Comparison of ENCODE assay signal across 11 cellular contexts in genomic region chr5:172854958-172855357, GRCh38. TPM values are rescaled to one million over a fixed set of nuclear protein-coding genes. Genes with fewer than 3 reads are reported as not detected.
DNase-seq lines count a peak whose midpoint lies in the region; ATAC-seq and TF ChIP-seq lines count a peak whose summit lies in the region.
"Had no signal": no experiment of that assay in that cellular context is flagged by ENCODE, and none has a peak within 500 bp of the region (broad histone marks: within the 10 kb centered on the region; RNA-seq: fewer than 3 reads in every experiment).

No MANE protein-coding gene starts in this region.

- H3K9me3 ChIP-seq in adrenal gland (replicated peaks in 1 of 3), result no peaks in the 10 kb centered on the region
- H3K9me3 ChIP-seq in mesodermal cell (ENCODE audit: control insufficient read depth, low read length), result no peaks in the 10 kb centered on the region
- H3K9me3 ChIP-seq in stomach, result no peaks in the 10 kb centered on the region
- H3K9me3 ChIP-seq: MG63 had no signal

- H3K36me3 ChIP-seq in adrenal gland (replicated peaks in 1 of 2), result no peaks in the 10 kb centered on the region
- H3K36me3 ChIP-seq in mesodermal cell (ENCODE audit: control insufficient read depth, insufficient read depth, low read length), result peaks cover 39% of the 10 kb centered on the region
- no peaks in the 10 kb centered on the region for H3K36me3 ChIP-seq in stomach

- no peak for TF ChIP-seq EP300 in stomach (IDR thresholded peaks at IDR 0.05)

- no peaks in the 10 kb centered on the region for H3K9me3 Mint-ChIP-seq in HFFc6

- peak overlapping the region; percentile 61 for H3K27ac Mint-ChIP-seq in HFFc6

- no peak overlapping the region for H3K4me3 Mint-ChIP-seq in HFFc6

- WGBS in adrenal gland, 4 donors, result 87 to 92% (median 89%) methylated on average over 4 of the region's 4 CpGs; no CpG with 5 or more reads in 1 of the 4 donors
- 95 to 100% methylated on average over 2 to 4 of the region's 4 CpGs for whole genome bisulfite sequencing in mesodermal cell (ENCODE audit: insufficient coverage in 2 of 2), 2 experiments
- 52 to 92% (median 65%) methylated on average over 2 to 4 of the region's 4 CpGs for WGBS in stomach, 5 donors

- H3K4me1 Mint-ChIP-seq in HFFc6 (ENCODE audit: low read depth), result peaks cover 71% of the 10 kb centered on the region

- peaks cover 38 to 68% of the 10 kb centered on the region in 2 donors for H3K4me1 ChIP-seq in adrenal gland (replicated peaks in 1 of 2)
- H3K4me1 ChIP-seq in mesodermal cell (ENCODE audit: control insufficient read depth, insufficient read depth, low read length, poor library complexity, severe bottlenecking), result peaks cover 26% of the 10 kb centered on the region
- H3K4me1 ChIP-seq in stomach, result peaks cover 86 to 100% (median 93%) of the 10 kb centered on the region in 4 donors

- no peak overlapping the region for H3K4me3 ChIP-seq in adrenal gland
- H3K4me3 ChIP-seq in mesodermal cell (ENCODE audit: extremely low read depth, insufficient read depth, low read length, poor library complexity, severe bottlenecking), result no peak overlapping the region
- H3K4me3 ChIP-seq in stomach, result no peak overlapping the region
- H3K4me3 ChIP-seq: MG63 had no signal

- peaks cover 22% of the 10 kb centered on the region for H3K36me3 Mint-ChIP-seq in HFFc6 (ENCODE audit: low read depth)

- H3K27ac ChIP-seq in adrenal gland (peak overlapping the region; percentile 1 to 99 (median 86)), mesodermal cell (ENCODE audit: low read depth, low read length, severe bottlenecking) (peak overlapping the region; percentile 23), stomach (peak overlapping the region; percentile 80 to 98 (median 94))

- intact Hi-C loops in adrenal gland (cut with DNase I) (no loop called here), stomach (cut with DNase I; ENCODE audit: low total_unique reads) (no loop called here)

- DNase-seq in HFFc6 (no peak), adrenal gland (no peak), stomach (no peak)
- DNase-seq: dermis blood vessel endothelial cell, hippocampal formation, NCI-H82 had no signal

- no peaks in the 10 kb centered on the region for H3K27me3 Mint-ChIP-seq in HFFc6 (ENCODE audit: insufficient read depth)

- ATAC-seq in HG02623 (IDR thresholded peaks at IDR 0.05; ENCODE audit: unreplicated experiment), result no peak
- no peak for ATAC-seq in HG03354 (IDR thresholded peaks at IDR 0.05; ENCODE audit: poor library complexity, severe bottlenecking, unreplicated experiment)
- no peak for ATAC-seq in GM21786 (IDR thresholded peaks at IDR 0.05; ENCODE audit: unreplicated experiment)

- TF ChIP-seq CTCF in HFFc6 (IDR thresholded peaks at IDR 0.05) (no peak), adrenal gland (IDR thresholded peaks at IDR 0.05) (no peak), stomach (IDR thresholded peaks at IDR 0.05) (no peak)

- no peak for TF ChIP-seq POLR2A in adrenal gland (IDR thresholded peaks at IDR 0.05)
- TF ChIP-seq POLR2A in stomach (IDR thresholded peaks at IDR 0.05), result no peak

- H3K27me3 ChIP-seq in adrenal gland (no peaks in the 10 kb centered on the region), stomach (no peaks in the 10 kb centered on the region)
- H3K27me3 ChIP-seq: MG63 had no signal

RNA-seq across cellular contexts. Expression of gene ERGIC1, which starts 20.9 kb away (rescaled TPM):
- total RNA-seq in HFFc6 (2021; fragmentation: NEBNext Ultra II Directional; extraction: Animal tissue kit (Norgen Biotek cat#: 25700)), result 100 to 1,000 TPM; 240 to 276 (median 258) TPM
- 100 to 1,000 TPM; 108 to 410 (median 254) TPM for total RNA-seq in adrenal gland
- 100 to 1,000 TPM in 2 of 3 donors, 10 to 100 TPM in 1; 71.9 to 450 (median 103) TPM for polyA plus RNA-seq in adrenal gland
- polyA plus RNA-seq in mesodermal cell (2013, experiment 1 of 2), result 116 TPM
- 100 TPM for polyA plus RNA-seq in mesodermal cell (2013, experiment 2 of 2)
- total RNA-seq in stomach, result 100 to 1,000 TPM in 4 of 5 donors, 10 to 100 TPM in 1; 98.8 to 293 (median 137) TPM
- polyA plus RNA-seq in stomach, result 10 to 100 TPM; 54.5 to 95.3 (median 83.7) TPM

Comparison
In these comparisons a context has a peak if more than half of its experiments do, and no peak if none do; other contexts are left out.
1. H3K27ac ChIP-seq: peak in every context shown above with its lines; median percentile 94 in stomach; 86 in adrenal gland; 23 in mesodermal cell.